Comparison of ENCODE assay signal across 13 cellular contexts in genomic region chr3:46350262-46350565, GRCh38. TPM values are rescaled to one million over a fixed set of nuclear protein-coding genes. Genes with fewer than 3 reads are reported as not detected.
A peak's percentile ranks its signal among the peaks of the same experiment; 100 is the strongest.
DNase-seq lines count a peak whose midpoint lies in the region; ATAC-seq and TF ChIP-seq lines count a peak whose summit lies in the region.
"Had no signal": no experiment of that assay in that cellular context is flagged by ENCODE, and none has a peak within 500 bp of the region (broad histone marks: within the 10 kb centered on the region; RNA-seq: fewer than 3 reads in every experiment).

No MANE protein-coding gene starts in this region.

- TF ChIP-seq CTCF in foreskin keratinocyte (conservative IDR thresholded peaks at IDR 0.05), result no peak

- H3K36me3 Mint-ChIP-seq in activated naive CD8-positive, alpha-beta T cell treated with anti-CD3 and anti-CD28 coated beads for 36 hours, result peaks cover 4% of the 10 kb centered on the region
- H3K36me3 Mint-ChIP-seq: neural progenitor cell had no signal

- DNase-seq in activated naive CD8-positive, alpha-beta T cell treated with anti-CD3 and anti-CD28 coated beads for 36 hours, result no peak
- DNase-seq in Ammon's horn (ENCODE audit: low spot score) (no peak), foreskin keratinocyte (no peak), midbrain (lab: John Stamatoyannopoulos, UW) (no peak)
- DNase-seq: activated T-cell treated with anti-CD3 and anti-CD28 coated beads for 4 hours, GOT3, islet precursor cell, NCI-H748 treated with DMSO at 0.1 percent for 48 hours had no signal

- peaks cover 11 to 22% (median 18%) of the 10 kb centered on the region in 11 experiments for H3K9me3 ChIP-seq in BLaER1 treated with 17β-estradiol and CSF1 and Interleukin-3, amounts not matched to agents 10 nM and 100 nM (replicated peaks in 1 of 11)

- ATAC-seq in GM19043 (IDR thresholded peaks at IDR 0.05; ENCODE audit: low read depth, unreplicated experiment) (peak; percentile 26), HG03439 (IDR thresholded peaks at IDR 0.05; ENCODE audit: unreplicated experiment) (peak; percentile 22), HG03457 (IDR thresholded peaks at IDR 0.05; ENCODE audit: unreplicated experiment) (no peak), foreskin keratinocyte (no peak)

- peaks cover 50% of the 10 kb centered on the region for H3K4me1 Mint-ChIP-seq in activated naive CD8-positive, alpha-beta T cell treated with anti-CD3 and anti-CD28 coated beads for 36 hours
- H3K4me1 Mint-ChIP-seq: neural progenitor cell had no signal

- H4K20me1 ChIP-seq in BLaER1 treated with 17β-estradiol and CSF1 and Interleukin-3, amounts not matched to agents 10 nM and 100 nM, result no peaks in the 10 kb centered on the region

- no peaks in the 10 kb centered on the region for H3K36me3 ChIP-seq in BLaER1 treated with 17β-estradiol and CSF1 and Interleukin-3, amounts not matched to agents 10 nM and 100 nM
- H3K36me3 ChIP-seq: neural progenitor cell had no signal

- H3K4me1 ChIP-seq in BLaER1 treated with 17β-estradiol and CSF1 and Interleukin-3, amounts not matched to agents 10 nM and 100 nM, result peaks cover 41 to 73% (median 56%) of the 10 kb centered on the region in 10 experiments
- H3K4me1 ChIP-seq in foreskin keratinocyte, result no peaks in the 10 kb centered on the region
- H3K4me1 ChIP-seq: neural progenitor cell had no signal

- peak overlapping the region; percentile 11 for H3K4me3 Mint-ChIP-seq in activated naive CD8-positive, alpha-beta T cell treated with anti-CD3 and anti-CD28 coated beads for 36 hours
- H3K4me3 Mint-ChIP-seq: neural progenitor cell had no signal

- H3K4me3 ChIP-seq in BLaER1 treated with 17β-estradiol and CSF1 and Interleukin-3, amounts not matched to agents 10 nM and 100 nM, result peak overlapping the region in 6 of 10 experiments; percentile 5 to 36 (median 17); a peak in 7 of 20 replicates
- H3K4me3 ChIP-seq: neural progenitor cell had no signal

- no peaks in the 10 kb centered on the region for H3K27me3 ChIP-seq in BLaER1 treated with 17β-estradiol and CSF1 and Interleukin-3, amounts not matched to agents 10 nM and 100 nM
- H3K27me3 ChIP-seq in foreskin keratinocyte, result peaks cover 59% of the 10 kb centered on the region
- H3K27me3 ChIP-seq: neural progenitor cell had no signal

- peak overlapping the region; percentile 73 to 92 (median 86) for H3K4me2 ChIP-seq in BLaER1 treated with 17β-estradiol and CSF1 and Interleukin-3, amounts not matched to agents 10 nM and 100 nM
- H3K4me2 ChIP-seq: neural progenitor cell had no signal

- peaks cover 8% of the 10 kb centered on the region for H3K27me3 Mint-ChIP-seq in activated naive CD8-positive, alpha-beta T cell treated with anti-CD3 and anti-CD28 coated beads for 36 hours

- peak overlapping the region in 7 of 11 experiments; percentile 19 to 53 (median 46); a peak in 10 of 22 replicates for H3K9ac ChIP-seq in BLaER1 treated with 17β-estradiol and CSF1 and Interleukin-3, amounts not matched to agents 10 nM and 100 nM
- H3K9ac ChIP-seq: neural progenitor cell had no signal

- H3K9me3 Mint-ChIP-seq in activated naive CD8-positive, alpha-beta T cell treated with anti-CD3 and anti-CD28 coated beads for 36 hours, result no peaks in the 10 kb centered on the region

- no peak overlapping the region for H3K27ac Mint-ChIP-seq in activated naive CD8-positive, alpha-beta T cell treated with anti-CD3 and anti-CD28 coated beads for 36 hours
- H3K27ac Mint-ChIP-seq: neural progenitor cell had no signal

- peak overlapping the region; percentile 26 to 72 (median 62); a peak in 21 of 22 replicates for H3K27ac ChIP-seq in BLaER1 treated with 17β-estradiol and CSF1 and Interleukin-3, amounts not matched to agents 10 nM and 100 nM
- H3K27ac ChIP-seq in foreskin keratinocyte, result no peak overlapping the region
- H3K27ac ChIP-seq: neural progenitor cell had no signal

RNA-seq across cellular contexts. Expression of gene CCR2, which starts 3.7 kb away (rescaled TPM):
- total RNA-seq in activated naive CD8-positive, alpha-beta T cell treated with anti-CD3 and anti-CD28 coated beads for 36 hours, result under 1 TPM in 1 of 2 experiments, not detected in 1; 0.16 TPM
- total RNA-seq in foreskin keratinocyte, result not detected in 2 replicates
- polyA plus RNA-seq in foreskin keratinocyte, result not detected in 2 replicates

RNA-seq across cellular contexts. Expression of gene CCR5, which starts 20.5 kb away (rescaled TPM):
- total RNA-seq in activated naive CD8-positive, alpha-beta T cell treated with anti-CD3 and anti-CD28 coated beads for 36 hours, result under 1 TPM; 0.08 to 0.21 TPM
- not detected in 2 replicates for total RNA-seq in foreskin keratinocyte
- not detected in 2 replicates for polyA plus RNA-seq in foreskin keratinocyte

RNA-seq across cellular contexts. Expression of gene CCRL2, which starts 56.8 kb away (rescaled TPM):
- total RNA-seq in activated naive CD8-positive, alpha-beta T cell treated with anti-CD3 and anti-CD28 coated beads for 36 hours, result 1 to 10 TPM; 3.1 to 3.4 TPM
- total RNA-seq in foreskin keratinocyte, result not detected in 2 replicates
- polyA plus RNA-seq in foreskin keratinocyte, result not detected in 2 replicates

Comparison
In these comparisons a context has a peak if more than half of its experiments do, and no peak if none do; other contexts are left out.
1. ATAC-seq: peak in GM19043 (single experiment) and HG03439 (single experiment); none in HG03457 (single experiment) and foreskin keratinocyte (single experiment).